In genomic region chr20:36273414-36274247, GRCh38 we compare ENCODE assay signal across 9 cellular contexts. TPM values are rescaled to one million over a fixed set of nuclear protein-coding genes. Genes with fewer than 3 reads are reported as not detected.
DNase-seq lines count a peak whose midpoint lies in the region; ATAC-seq, FAIRE-seq and TF ChIP-seq lines count a peak whose summit lies in the region.
"Had no signal": no experiment of that assay in that cellular context is flagged by ENCODE, and none has a peak within 500 bp of the region (broad histone marks: within the 10 kb centered on the region; RNA-seq: fewer than 3 reads in every experiment).

No MANE protein-coding gene starts in this region.

- no peaks in the 10 kb centered on the region for H3K36me3 ChIP-seq in Loucy (ENCODE audit: insufficient read depth, low read length)

- H3K9me2 ChIP-seq in Loucy (replicated peaks; ENCODE audit: low read depth, low read length): no peaks in the 10 kb centered on the region

- no peak for ATAC-seq in HG02678 (IDR thresholded peaks at IDR 0.05; ENCODE audit: unreplicated experiment)

- no peaks in the 10 kb centered on the region for H3F3A ChIP-seq in Loucy (ENCODE audit: low read depth)

- DNase-seq in NCI-H748 (lab: John Stamatoyannopoulos, UW; ENCODE audit: unreplicated experiment) (peak; percentile 11), NCI-H748 treated with DMSO at 0.1 percent for 48 hours (lab: John Stamatoyannopoulos, UW) (no peak), choroid plexus epithelial cell (ENCODE audit: low read depth) (peak; percentile 45), pulmonary artery endothelial cell (ENCODE audit: low read depth, low spot score) (peak; percentile 5), RCC 7860 (ENCODE audit: low spot score) (no peak)
- DNase-seq in stimulated activated CD4-positive, alpha-beta T cell treated with anti-CD3 and anti-CD28 coated beads, Interleukin-1b, Interleukin-23, amount 100 ng/mL, for 48 hours: no peak
- DNase-seq: NCI-H446 treated with DMSO at 0.1 percent for 48 hours had no signal

- no peak overlapping the region for H2AFZ ChIP-seq in Loucy (ENCODE audit: low read length)

- FAIRE-seq in RCC 7860 (lab: Jason Lieb, UNC): no peak

- no peak overlapping the region for H3K9ac ChIP-seq in Loucy (ENCODE audit: low read depth, low read length, poor library complexity, severe bottlenecking)

- H3K4me3 ChIP-seq in Loucy (ENCODE audit: low read length, poor library complexity, severe bottlenecking): no peak overlapping the region
- H3K4me3 ChIP-seq in choroid plexus epithelial cell (ENCODE audit: low read depth, low read length): no peak overlapping the region

- H4K20me1 ChIP-seq in Loucy (ENCODE audit: insufficient read depth, low read length, poor library complexity, severe bottlenecking): no peaks in the 10 kb centered on the region

- H3K4me2 ChIP-seq in Loucy (ENCODE audit: low read depth, low read length, poor library complexity, severe bottlenecking): no peak overlapping the region

- no peaks in the 10 kb centered on the region for H3K79me2 ChIP-seq in Loucy (ENCODE audit: insufficient read depth, low read length)

- no peaks in the 10 kb centered on the region for H3K27me3 ChIP-seq in Loucy (ENCODE audit: insufficient read depth, low read length, poor library complexity, severe bottlenecking)

- peak; percentile 32; the same call in 1 of the 2 replicates for TF ChIP-seq CTCF in Loucy (conservative IDR thresholded peaks at IDR 0.05; ENCODE audit: low read length)
- TF ChIP-seq CTCF in choroid plexus epithelial cell (conservative IDR thresholded peaks at IDR 0.05; ENCODE audit: low read depth, low read length): peak; percentile 67

- H3K4me1 ChIP-seq in Loucy (ENCODE audit: insufficient read depth, low read length, poor library complexity, severe bottlenecking): no peaks in the 10 kb centered on the region

- no peaks in the 10 kb centered on the region for H3K9me3 ChIP-seq in Loucy (ENCODE audit: insufficient read depth, low read depth, low read length)

RNA-seq across cellular contexts. Expression of gene DLGAP4, which starts 32.5 kb away (rescaled TPM):
- 9.4 and 20.0 TPM in 2 replicates for total RNA-seq in pulmonary artery endothelial cell

RNA-seq across cellular contexts. Expression of gene AAR2, which starts 37.4 kb away (rescaled TPM):
- 31.4 and 32.6 TPM in 2 replicates for total RNA-seq in pulmonary artery endothelial cell

Comparison
In these comparisons a context has a peak if more than half of its experiments do, and no peak if none do; other contexts are left out.
1. DNase-seq: peak in NCI-H748 (single experiment), choroid plexus epithelial cell (single experiment) and pulmonary artery endothelial cell (single experiment); none in NCI-H748 treated with DMSO at 0.1 percent for 48 hours (single experiment), RCC 7860 (single experiment) and stimulated activated CD4-positive, alpha-beta T cell treated with anti-CD3 and anti-CD28 coated beads, Interleukin-1b, Interleukin-23, amount 100 ng/mL, for 48 hours (single experiment).